Comparison of ENCODE assay signal across 29 cellular contexts in the genomic region with DNA sequence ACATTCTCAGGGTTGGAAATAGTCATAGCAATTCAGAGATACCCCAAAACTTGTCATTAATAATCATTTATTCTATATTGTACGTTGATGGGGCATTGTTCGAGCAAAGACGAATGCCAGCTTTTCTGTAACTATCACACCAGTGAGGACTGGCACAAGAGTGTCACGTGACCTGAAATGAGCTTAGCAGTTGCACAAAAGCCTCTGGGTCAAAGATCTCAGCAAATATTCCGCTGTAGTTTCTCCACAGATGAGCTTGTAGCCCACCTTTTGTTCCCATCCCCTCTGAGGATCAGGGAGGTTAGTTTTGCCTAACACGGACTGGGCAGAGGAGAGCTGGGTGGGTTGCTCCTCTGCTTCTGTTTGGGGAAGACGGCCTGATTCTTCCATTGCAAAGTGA. TPM values are rescaled to one million over a fixed set of nuclear protein-coding genes. Genes with fewer than 3 reads are reported as not detected.
"Had no signal": no experiment of that assay in that cellular context is flagged by ENCODE, and none has a peak within 500 bp of the region (broad histone marks: within the 10 kb centered on the region; RNA-seq: fewer than 3 reads in every experiment).

No MANE protein-coding gene starts in this region.

- ATAC-seq: activated naive CD8-positive, alpha-beta T cell treated with anti-CD3 and anti-CD28 coated beads, Interleukin-2, amount 50 U/mL, for 24 hours; activated T-cell treated with anti-CD3 and anti-CD28 coated beads, Interleukin-2, amount 50 U/mL, for 4 hours; activated T-helper 17 cell treated with anti-CD3 and anti-CD28 coated beads, Interleukin-2, amount 50 U/mL, for 72 hours; foreskin keratinocyte; heart left ventricle; left colon; lower lobe of right lung; naive thymus-derived CD8-positive, alpha-beta T cell had no signal

- FAIRE-seq: kidney had no signal

- H3K27ac Mint-ChIP-seq: activated CD4-positive, alpha-beta memory T cell treated with anti-CD3 and anti-CD28 coated beads for 36 hours; activated CD4-positive, alpha-beta T cell treated with anti-CD3 and anti-CD28 coated beads, Interleukin-2, amount 10 ng/mL, durations not matched to agents 24 days and 14 days; activated naive CD4-positive, alpha-beta T cell treated with anti-CD3 and anti-CD28 coated beads, Interleukin-2, amount 50 U/mL, for 24 hours; activated naive CD8-positive, alpha-beta T cell treated with anti-CD3 and anti-CD28 coated beads, Interleukin-2, amount 50 U/mL, for 24 hours; activated T-helper 17 cell treated with anti-CD3 and anti-CD28 coated beads, Interleukin-2, amount 50 U/mL, for 72 hours; dendritic cell treated with granulocyte-macrophage colony-stimulating factor and Interleukin-4, amounts not matched to agents 40 ng/mL and 50 ng/mL, for 4 days; immature natural killer cell had no signal

- H3K4me1 Mint-ChIP-seq: activated CD4-positive, alpha-beta T cell treated with anti-CD3 and anti-CD28 coated beads, Interleukin-2, amount 10 ng/mL, durations not matched to agents 24 days and 14 days; activated naive CD4-positive, alpha-beta T cell treated with anti-CD3 and anti-CD28 coated beads, Interleukin-2, amount 50 U/mL, for 24 hours; activated naive CD8-positive, alpha-beta T cell treated with anti-CD3 and anti-CD28 coated beads, Interleukin-2, amount 50 U/mL, for 24 hours; activated T-helper 17 cell treated with anti-CD3 and anti-CD28 coated beads, Interleukin-2, amount 50 U/mL, for 72 hours; immature natural killer cell; naive thymus-derived CD8-positive, alpha-beta T cell had no signal

- H3K9me3 ChIP-seq: lower lobe of right lung, right atrium auricular region had no signal

- H3K27me3 Mint-ChIP-seq: activated naive CD8-positive, alpha-beta T cell treated with anti-CD3 and anti-CD28 coated beads, Interleukin-2, amount 50 U/mL, for 24 hours had no signal

- H3K36me3 ChIP-seq: esophagus muscularis mucosa, heart left ventricle, lower lobe of right lung, right atrium auricular region, tibial nerve had no signal

- H3K4me1 ChIP-seq: foreskin keratinocyte, right atrium auricular region, tibial nerve had no signal

- H3K27me3 ChIP-seq: heart left ventricle, right atrium auricular region, tibial nerve had no signal

- H3K9me3 Mint-ChIP-seq: activated CD4-positive, alpha-beta memory T cell treated with anti-CD3 and anti-CD28 coated beads for 36 hours; activated CD4-positive, alpha-beta T cell treated with anti-CD3 and anti-CD28 coated beads, Interleukin-2, amount 10 ng/mL, durations not matched to agents 24 days and 14 days; activated naive CD4-positive, alpha-beta T cell treated with anti-CD3 and anti-CD28 coated beads, Interleukin-2, amount 50 U/mL, for 24 hours; activated naive CD8-positive, alpha-beta T cell treated with anti-CD3 and anti-CD28 coated beads, Interleukin-2, amount 50 U/mL, for 24 hours; activated T-helper 17 cell treated with anti-CD3 and anti-CD28 coated beads, Interleukin-2, amount 50 U/mL, for 72 hours; immature natural killer cell; naive thymus-derived CD8-positive, alpha-beta T cell had no signal

- H3K27ac ChIP-seq: esophagus muscularis mucosa, foreskin keratinocyte, lower lobe of right lung, right atrium auricular region, tibial nerve had no signal

- DNase-seq: activated CD4-positive, alpha-beta memory T cell treated with anti-CD3 and anti-CD28 coated beads for 36 hours; activated CD4-positive, alpha-beta T cell treated with anti-CD3 and anti-CD28 coated beads, Interleukin-2, amount 10 ng/mL, durations not matched to agents 24 days and 14 days; activated CD4-positive, CD25-positive, alpha-beta regulatory T cell treated with anti-CD3 and anti-CD28 coated beads, Interleukin-2, amount 50 U/mL, for 72 hours; activated naive CD8-positive, alpha-beta T cell treated with anti-CD3 and anti-CD28 coated beads, Interleukin-2, amount 50 U/mL, for 24 hours; activated T-cell treated with anti-CD3 and anti-CD28 coated beads, Interleukin-2, amount 50 U/mL, for 4 hours; amygdala; central memory CD4-positive, alpha-beta T cell; foreskin keratinocyte; hypothalamus; immature natural killer cell; kidney; left colon; lower lobe of right lung; mesenchymal stem cell; stimulated activated CD4-positive, alpha-beta T cell treated with anti-CD3 and anti-CD28 coated beads, Interleukin-15, amount 100 ng/mL, for 24 hours; stimulated activated CD4-positive, alpha-beta T cell treated with anti-CD3 and anti-CD28 coated beads, Interleukin-2, amount 100 ng/mL, for 24 hours; stimulated activated naive CD4-positive, alpha-beta T cell; T1000 had no signal

- H3K36me3 Mint-ChIP-seq: activated CD4-positive, alpha-beta memory T cell treated with anti-CD3 and anti-CD28 coated beads for 36 hours; activated naive CD4-positive, alpha-beta T cell treated with anti-CD3 and anti-CD28 coated beads, Interleukin-2, amount 50 U/mL, for 24 hours; immature natural killer cell; naive thymus-derived CD8-positive, alpha-beta T cell had no signal

- H3K4me3 ChIP-seq: esophagus muscularis mucosa, heart left ventricle, lower lobe of right lung, right atrium auricular region, tibial nerve had no signal

- H3K4me3 Mint-ChIP-seq: activated CD4-positive, alpha-beta memory T cell treated with anti-CD3 and anti-CD28 coated beads for 36 hours; activated CD4-positive, alpha-beta T cell treated with anti-CD3 and anti-CD28 coated beads, Interleukin-2, amount 10 ng/mL, durations not matched to agents 24 days and 14 days; activated naive CD4-positive, alpha-beta T cell treated with anti-CD3 and anti-CD28 coated beads, Interleukin-2, amount 50 U/mL, for 24 hours; activated naive CD8-positive, alpha-beta T cell treated with anti-CD3 and anti-CD28 coated beads, Interleukin-2, amount 50 U/mL, for 24 hours; activated T-cell treated with anti-CD3 and anti-CD28 coated beads, Interleukin-2, amount 50 U/mL, for 4 hours; activated T-helper 17 cell treated with anti-CD3 and anti-CD28 coated beads, Interleukin-2, amount 50 U/mL, for 72 hours; dendritic cell treated with granulocyte-macrophage colony-stimulating factor and Interleukin-4, amounts not matched to agents 40 ng/mL and 50 ng/mL, for 4 days; immature natural killer cell; naive thymus-derived CD8-positive, alpha-beta T cell; neural crest cell had no signal

RNA-seq across cellular contexts. Expression of a gene that starts 18.2 kb away (rescaled TPM):
- total RNA-seq: activated CD8-positive, alpha-beta memory T cell treated with anti-CD3 and anti-CD28 coated beads for 36 hours; activated T-helper 17 cell treated with anti-CD3 and anti-CD28 coated beads, Interleukin-2, amount 50 U/mL, for 72 hours; naive thymus-derived CD8-positive, alpha-beta T cell; temporal lobe had no signal
- polyA plus RNA-seq: immature natural killer cell; naive thymus-derived CD8-positive, alpha-beta T cell had no signal
